10 cellular contexts compared by ENCODE assay signal in the genomic region with DNA sequence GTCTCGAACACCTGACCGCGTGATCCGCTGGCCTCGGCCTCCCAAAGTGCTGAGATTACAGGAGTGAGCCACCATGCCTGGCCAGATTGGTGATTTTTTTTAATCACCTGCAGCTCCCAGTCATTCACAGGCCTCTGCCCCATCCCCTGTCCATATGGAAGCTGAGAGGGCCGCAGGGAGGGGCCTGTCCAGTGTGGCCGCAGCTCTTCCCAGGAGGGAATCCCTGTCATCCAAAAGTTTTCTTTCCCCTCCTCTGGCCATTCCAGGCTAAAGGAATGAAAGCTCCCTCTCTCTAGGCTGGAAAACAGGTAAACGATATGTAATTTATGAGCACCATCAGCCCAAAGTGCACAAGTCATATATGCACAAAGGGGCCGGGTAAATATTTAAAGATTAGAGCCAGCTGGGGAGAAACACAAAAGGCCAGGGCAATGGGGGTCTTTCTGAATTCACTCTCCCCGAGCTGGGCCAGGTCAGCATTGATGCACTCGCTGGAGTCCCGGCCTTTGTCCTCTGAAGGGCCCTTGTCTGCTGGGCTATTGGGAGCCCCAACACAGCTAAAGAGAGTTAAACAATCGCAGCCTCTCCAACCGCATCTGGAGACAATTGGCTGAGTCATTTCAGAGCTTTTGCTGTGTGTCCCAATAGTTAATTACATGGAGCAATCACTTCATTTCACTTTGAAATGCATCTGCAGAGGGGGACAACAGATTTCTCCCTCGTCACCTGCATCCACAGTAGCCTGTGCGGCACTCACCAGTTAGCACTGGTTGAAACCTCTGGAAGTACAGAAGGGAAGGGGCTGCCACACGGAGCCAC. TPM values are rescaled to one million over a fixed set of nuclear protein-coding genes. Genes with fewer than 3 reads are reported as not detected.
DNase-seq lines count a peak whose midpoint lies in the region; ATAC-seq and TF ChIP-seq lines count a peak whose summit lies in the region.
"Had no signal": no experiment of that assay in that cellular context is flagged by ENCODE, and none has a peak within 500 bp of the region (broad histone marks: within the 10 kb centered on the region; RNA-seq: fewer than 3 reads in every experiment).

No MANE protein-coding gene starts in this region.

- DNase-seq in GM23248: peak; percentile 89
- DNase-seq in NCI-H345 treated with DMSO at 0.1 percent for 48 hours (lab: John Stamatoyannopoulos, UW; ENCODE audit: unreplicated experiment): peak; percentile 70
- peak; percentile 40 for DNase-seq in hepatocyte (ENCODE audit: low spot score)
- no peak for DNase-seq in NCI-H1048 (lab: John Stamatoyannopoulos, UW)
- no peak for DNase-seq in H4 (ENCODE audit: low spot score)
- no peak for DNase-seq in T-helper 17 cell
- DNase-seq: naive thymus-derived CD8-positive, alpha-beta T cell; PC-3 had no signal

- H2AFZ ChIP-seq in GM23248: no peak overlapping the region
- H2AFZ ChIP-seq in hepatocyte: no peak overlapping the region

- TF ChIP-seq CTCF in hepatocyte (IDR thresholded peaks at IDR 0.05; ENCODE audit: poor library complexity): no peak

- H3K36me3 Mint-ChIP-seq in T-helper 17 cell (ENCODE audit: low read depth): peaks cover 3% of the 10 kb centered on the region

- peaks cover 10% of the 10 kb centered on the region for H3K4me1 Mint-ChIP-seq in T-helper 17 cell

- H3K9me3 ChIP-seq in GM23248 (ENCODE audit: low read depth): no peaks in the 10 kb centered on the region
- no peaks in the 10 kb centered on the region for H3K9me3 ChIP-seq in hepatocyte (ENCODE audit: low read depth)
- no peaks in the 10 kb centered on the region for H3K9me3 ChIP-seq in T-helper 17 cell (ENCODE audit: control insufficient read depth, low read length, poor library complexity, severe bottlenecking)

- H3K4me2 ChIP-seq in GM23248 (ENCODE audit: unreplicated experiment) (no peak overlapping the region), hepatocyte (no peak overlapping the region)

- 43 to 47% methylated on average over 17 of the region's 17 CpGs for WGBS in GM23248 (ENCODE audit: low coverage in 1 of 2, low lambda C conversion rate in 2 of 2, missing lambda C conversion rate in 2 of 2), 2 experiments
- WGBS in hepatocyte (ENCODE audit: low lambda C conversion rate, missing lambda C conversion rate): 31% methylated on average over 17 of the region's 17 CpGs

- in situ Hi-C loops in GM23248 (cut with MboI): no loop called here

- H3K27ac ChIP-seq in GM23248 (no peak overlapping the region), hepatocyte (peak overlapping the region; percentile 23)

- peaks cover 3% of the 10 kb centered on the region for H3K79me2 ChIP-seq in GM23248 (ENCODE audit: insufficient read depth)
- peaks cover 2% of the 10 kb centered on the region for H3K79me2 ChIP-seq in hepatocyte

- H3K36me3 ChIP-seq in GM23248 (ENCODE audit: low read depth) (no peaks in the 10 kb centered on the region), hepatocyte (replicated peaks; ENCODE audit: insufficient read depth, low read depth) (no peaks in the 10 kb centered on the region)

- H3K27ac Mint-ChIP-seq in T-helper 17 cell: no peak overlapping the region
- H3K27ac Mint-ChIP-seq: dendritic cell treated with granulocyte-macrophage colony-stimulating factor and Interleukin-4, amounts not matched to agents 40 ng/mL and 50 ng/mL, for 4 days; naive thymus-derived CD8-positive, alpha-beta T cell had no signal

- H4K20me1 ChIP-seq in GM23248 (ENCODE audit: insufficient read depth) (no peaks in the 10 kb centered on the region), hepatocyte (ENCODE audit: insufficient read depth, poor library complexity, severe bottlenecking) (no peaks in the 10 kb centered on the region)

- H3K4me3 Mint-ChIP-seq in T-helper 17 cell: no peak overlapping the region
- H3K4me3 Mint-ChIP-seq: dendritic cell treated with granulocyte-macrophage colony-stimulating factor and Interleukin-4, amounts not matched to agents 40 ng/mL and 50 ng/mL, for 4 days had no signal

- H3K4me3 ChIP-seq in GM23248 (no peak overlapping the region), hepatocyte (no peak overlapping the region)

- no peaks in the 10 kb centered on the region for H3F3A ChIP-seq in GM23248 (ENCODE audit: insufficient read depth)

- no peaks in the 10 kb centered on the region for H3K9me2 ChIP-seq in GM23248 (ENCODE audit: insufficient read depth)
- H3K9me2 ChIP-seq in hepatocyte (replicated peaks; ENCODE audit: insufficient read depth): no peaks in the 10 kb centered on the region

- H3K4me1 ChIP-seq in GM23248 (ENCODE audit: insufficient read depth): 0 out of 2 replicates have a peak, but pooled peaks cover 4% of the 10 kb centered on the region
- H3K4me1 ChIP-seq in hepatocyte (ENCODE audit: insufficient read depth): peaks cover 16% of the 10 kb centered on the region

- peaks cover 38% of the 10 kb centered on the region for H3K27me3 Mint-ChIP-seq in T-helper 17 cell

- ATAC-seq in T-helper 17 cell: no peak
- ATAC-seq: naive thymus-derived CD8-positive, alpha-beta T cell; PC-3 had no signal

- peaks cover 23% of the 10 kb centered on the region for H3K27me3 ChIP-seq in GM23248 (replicated peaks; ENCODE audit: insufficient read depth)
- H3K27me3 ChIP-seq in hepatocyte: peaks cover 58% of the 10 kb centered on the region

- H3K9ac ChIP-seq in GM23248: no peak overlapping the region

RNA-seq across cellular contexts. Expression of a gene that starts 3.8 kb away (rescaled TPM):
- total RNA-seq in GM23248 (2014; rRNA removed; shearing (Covaris generic)): not detected in 2 replicates
- polyA plus RNA-seq in GM23248 (2016; fragmentation: Nextera tagmentation; extraction: Ambion mirVana) (not detected in 2 replicates), hepatocyte (not detected in 2 replicates)
- total RNA-seq in hepatocyte (not detected in 2 replicates), T-helper 17 cell (not detected)
- total RNA-seq in H4 (2014; rRNA removed; shearing (Covaris generic)): not detected in 2 replicates
- total RNA-seq: naive thymus-derived CD8-positive, alpha-beta T cell; PC-3; subcutaneous adipose tissue had no signal
- polyA plus RNA-seq: naive thymus-derived CD8-positive, alpha-beta T cell had no signal

RNA-seq across cellular contexts. Expression of a gene that starts 4.4 kb away (rescaled TPM):
- total RNA-seq in GM23248 (2014; rRNA removed; shearing (Covaris generic)): 110 and 119 TPM in 2 replicates
- polyA plus RNA-seq in GM23248 (2016; fragmentation: Nextera tagmentation; extraction: Ambion mirVana): 69.4 and 71.5 TPM in 2 replicates
- 60.1 and 62.4 TPM in 2 replicates for total RNA-seq in hepatocyte
- polyA plus RNA-seq in hepatocyte: 32.2 and 40.3 TPM in 2 replicates
- total RNA-seq in H4 (2014; rRNA removed; shearing (Covaris generic)): 52.2 and 67.1 TPM in 2 replicates
- 10 to 100 TPM in 1 of 2 donors, 1 to 10 TPM in 1; 9.8 to 10.2 TPM for total RNA-seq in T-helper 17 cell

RNA-seq across cellular contexts. Expression of a gene that starts 20.7 kb away (rescaled TPM):
- 8.0 and 8.6 TPM in 2 replicates for total RNA-seq in GM23248 (2014; rRNA removed; shearing (Covaris generic))
- polyA plus RNA-seq in GM23248 (2016; fragmentation: Nextera tagmentation; extraction: Ambion mirVana) (0.69 and 0.84 TPM in 2 replicates), hepatocyte (7.1 and 13.5 TPM in 2 replicates)
- total RNA-seq in hepatocyte (6.9 and 9.1 TPM in 2 replicates), T-helper 17 cell (under 1 TPM; 0.23 to 0.37 TPM)
- total RNA-seq in H4 (2014; rRNA removed; shearing (Covaris generic)): 1.7 and 1.9 TPM in 2 replicates

RNA-seq across cellular contexts. Expression of a gene that starts 34.2 kb away (rescaled TPM):
- total RNA-seq in GM23248 (2014; rRNA removed; shearing (Covaris generic)): 30.3 and 32.8 TPM in 2 replicates
- polyA plus RNA-seq in GM23248 (2016; fragmentation: Nextera tagmentation; extraction: Ambion mirVana): 6.2 and 8.6 TPM in 2 replicates
- 14.7 and 29.3 TPM in 2 replicates for total RNA-seq in hepatocyte
- 28.3 and 30.9 TPM in 2 replicates for polyA plus RNA-seq in hepatocyte
- total RNA-seq in H4 (2014; rRNA removed; shearing (Covaris generic)): 0.12 and 1.6 TPM in 2 replicates
- 10 to 100 TPM; 17.7 to 25.9 TPM for total RNA-seq in T-helper 17 cell
- polyA plus RNA-seq: naive thymus-derived CD8-positive, alpha-beta T cell had no signal

RNA-seq across cellular contexts. Expression of a gene that starts 40.8 kb away (rescaled TPM):
- total RNA-seq in GM23248 (2014; rRNA removed; shearing (Covaris generic)): 101 and 127 TPM in 2 replicates
- 124 and 137 TPM in 2 replicates for polyA plus RNA-seq in GM23248 (2016; fragmentation: Nextera tagmentation; extraction: Ambion mirVana)
- total RNA-seq in hepatocyte: 168 and 188 TPM in 2 replicates
- polyA plus RNA-seq in hepatocyte: 103 and 115 TPM in 2 replicates
- 113 and 140 TPM in 2 replicates for total RNA-seq in H4 (2014; rRNA removed; shearing (Covaris generic))
- 100 to 1,000 TPM; 510 to 543 TPM for total RNA-seq in T-helper 17 cell

Comparison
In these comparisons a context has a peak if more than half of its experiments do, and no peak if none do; other contexts are left out.
1. DNase-seq: peak in GM23248 (single experiment), NCI-H345 treated with DMSO at 0.1 percent for 48 hours (single experiment) and hepatocyte (single experiment); none in NCI-H1048 (single experiment), H4 (single experiment) and T-helper 17 cell (0 of 3).